In genomic region chr11:61766353-61766841, GRCh38 we compare ENCODE assay signal across 2 cellular contexts.
TF ChIP-seq lines count a peak whose summit lies in the region.

No MANE protein-coding gene starts in this region.

TF ChIP-seq in GM12878, 131 proteins besides CTCF, POLR2A, EP300 and RAD21:
- TF ChIP-seq NR2F1 (conservative IDR thresholded peaks at IDR 0.05) (0 out of 2 replicates have a peak, but pooled peaks have one; percentile 16), RBBP5 (conservative IDR thresholded peaks at IDR 0.05) (no peak)

TF ChIP-seq in HepG2, 621 proteins besides CTCF, POLR2A, EP300 and RAD21:
- TF ChIP-seq MAX (IDR thresholded peaks at IDR 0.05): 0 out of 2 replicates have a peak, but pooled peaks have one; percentile 25
- no peak for TF ChIP-seq ZNF609 (CRISPR knock-in tag; IDR thresholded peaks at IDR 0.05; ENCODE audit: borderline replicate concordance)
- no peak for TF ChIP-seq HNRNPH1 (optimal IDR thresholded peaks at IDR 0.05; ENCODE audit: low read depth, low read length)
- TF ChIP-seq HOXA3 (CRISPR knock-in tag; IDR thresholded peaks at IDR 0.05): peak; percentile 47; the same call in 1 of the 2 replicates
- TF ChIP-seq ZBTB33 (CRISPR knock-in tag; IDR thresholded peaks at IDR 0.05): peak; percentile 60
- TF ChIP-seq STAG1 (CRISPR knock-in tag; IDR thresholded peaks at IDR 0.05): no peak
- TF ChIP-seq ZFY (CRISPR knock-in tag; IDR thresholded peaks at IDR 0.05): 0 out of 2 replicates have a peak, but pooled peaks have one; percentile 25
- TF ChIP-seq ZFYVE20 (CRISPR knock-in tag; IDR thresholded peaks at IDR 0.05; ENCODE audit: borderline replicate concordance, low read depth): 0 out of 2 replicates have a peak, but pooled peaks have one; percentile 41
- 0 out of 2 replicates have a peak, but pooled peaks have one; percentile 10 for TF ChIP-seq HNF4A (CRISPR knock-in tag; IDR thresholded peaks at IDR 0.05)
- peak; percentile 53; the same call in 1 of the 2 replicates for TF ChIP-seq ZBTB38 (CRISPR knock-in tag; IDR thresholded peaks at IDR 0.05)
- TF ChIP-seq ZNF687 (CRISPR knock-in tag; IDR thresholded peaks at IDR 0.05): peak; percentile 78
- no peak for TF ChIP-seq SIN3B (IDR thresholded peaks at IDR 0.05; ENCODE audit: low read length)
- TF ChIP-seq ZNF224 (CRISPR knock-in tag; IDR thresholded peaks at IDR 0.05): no peak
